14 cellular contexts compared by ENCODE assay signal in the genomic region with DNA sequence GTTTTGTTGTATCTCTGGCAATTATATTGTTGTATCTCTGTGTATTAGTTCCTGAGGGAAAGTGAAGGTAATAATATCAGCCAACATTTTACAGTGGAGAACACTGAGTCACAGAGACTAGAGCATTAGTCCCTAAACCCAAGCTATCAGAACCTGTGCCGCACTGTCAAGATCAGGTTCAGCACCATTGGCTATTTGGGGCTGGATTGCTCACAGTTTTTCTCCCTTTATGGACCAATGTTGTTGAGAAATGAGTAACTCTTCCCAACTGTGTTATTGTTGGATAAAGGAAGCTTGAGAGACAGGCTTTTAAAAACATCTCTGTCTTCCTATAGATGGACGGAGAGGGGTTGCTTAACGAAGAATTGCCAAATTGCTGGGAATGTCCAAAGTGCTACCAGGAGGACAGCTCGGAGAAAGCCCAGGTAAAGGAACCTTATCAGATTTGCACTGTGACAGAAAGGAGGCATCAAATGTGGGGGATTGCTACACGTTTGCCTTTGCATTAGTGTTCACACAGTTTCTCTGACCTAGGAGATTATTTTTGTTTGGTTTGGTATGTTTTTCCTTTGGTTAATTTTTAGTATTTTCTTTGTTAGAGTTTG. TPM values are rescaled to one million over a fixed set of nuclear protein-coding genes. Genes with fewer than 3 reads are reported as not detected.
DNase-seq lines count a peak whose midpoint lies in the region; ATAC-seq and TF ChIP-seq lines count a peak whose summit lies in the region.
"Had no signal": no experiment of that assay in that cellular context is flagged by ENCODE, and none has a peak within 500 bp of the region (broad histone marks: within the 10 kb centered on the region; RNA-seq: fewer than 3 reads in every experiment).

No MANE protein-coding gene starts in this region.

- H4K91ac ChIP-seq in trophoblast cell (ENCODE audit: low read depth, low read length), result peak overlapping the region; percentile 51

- peaks cover 66% of the 10 kb centered on the region for H3K36me3 ChIP-seq in ACC112 (ENCODE audit: insufficient read depth, low read length)
- H3K36me3 ChIP-seq in esophagus (ENCODE audit: control insufficient read depth in 2 of 2, insufficient read depth in 2 of 2, low read length in 1 of 2), result peaks cover 38 to 42% of the 10 kb centered on the region in 2 donors
- peaks cover 41 to 70% of the 10 kb centered on the region in 2 experiments for H3K36me3 ChIP-seq in trophoblast cell (ENCODE audit: control insufficient read depth in 1 of 2, insufficient read depth in 2 of 2, low read length in 2 of 2)
- H3K36me3 ChIP-seq in neural progenitor cell, result peaks cover 29% of the 10 kb centered on the region

- H4K20me1 ChIP-seq in neural progenitor cell (ENCODE audit: low read depth), result peaks cover 41% of the 10 kb centered on the region

- ATAC-seq in HG03159 (IDR thresholded peaks at IDR 0.05; ENCODE audit: unreplicated experiment), result no peak
- ATAC-seq: Panc1 had no signal

- H3K14ac ChIP-seq in trophoblast cell (ENCODE audit: low read length), result peak overlapping the region; percentile 69

- peaks cover 3% of the 10 kb centered on the region for H3K27me3 Mint-ChIP-seq in HFFc6 (ENCODE audit: insufficient read depth)
- no peaks in the 10 kb centered on the region for H3K27me3 Mint-ChIP-seq in neural progenitor cell (ENCODE audit: insufficient read depth, low read depth)

- no peak overlapping the region for H3K18ac ChIP-seq in trophoblast cell (ENCODE audit: low read length)

- no peaks in the 10 kb centered on the region for H3K27me3 ChIP-seq in ACC112 (ENCODE audit: insufficient read depth, low read length)
- H3K27me3 ChIP-seq in esophagus (ENCODE audit: control insufficient read depth in 1 of 2, insufficient read depth in 2 of 2, low read length in 2 of 2), result no peaks in the 10 kb centered on the region
- no peaks in the 10 kb centered on the region for H3K27me3 ChIP-seq in trophoblast cell (ENCODE audit: insufficient read depth, low read length)
- H3K27me3 ChIP-seq in neural progenitor cell, result no peaks in the 10 kb centered on the region

- H4K8ac ChIP-seq in trophoblast cell (ENCODE audit: low read depth, low read length), result no peak overlapping the region

- H2AK5ac ChIP-seq in trophoblast cell (ENCODE audit: low read length), result no peak overlapping the region

- peaks cover 46% of the 10 kb centered on the region for H3F3A ChIP-seq in neural progenitor cell (ENCODE audit: low read depth)

- no peaks in the 10 kb centered on the region for H3K9me3 ChIP-seq in esophagus (ENCODE audit: control insufficient read depth in 2 of 2, insufficient read depth in 1 of 2, low read depth in 1 of 2, low read length in 1 of 2)
- H3K9me3 ChIP-seq in trophoblast cell (ENCODE audit: insufficient read depth, low read depth, low read length), result peaks cover 2% of the 10 kb centered on the region
- H3K9me3 ChIP-seq in neural progenitor cell (ENCODE audit: low read depth), result no peaks in the 10 kb centered on the region

- peaks cover 3% of the 10 kb centered on the region for H3K79me1 ChIP-seq in trophoblast cell (ENCODE audit: low read length)

- H3K4me2 ChIP-seq in trophoblast cell (ENCODE audit: low read length), result peak overlapping the region; percentile 25
- no peak overlapping the region for H3K4me2 ChIP-seq in neural progenitor cell

- WGBS in esophagus, 2 donors, result 64 to 67% methylated on average over 5 of the region's 5 CpGs
- WGBS in trophoblast cell (ENCODE audit: extremely low coverage, insufficient coverage, insufficient read length), result no CpG with 5 or more reads among the region's 5 CpGs

- DNase-seq in HFFc6 (no peak), trophoblast cell (peak; percentile 84 to 94), neural progenitor cell (ENCODE audit: low spot score) (no peak), amniotic stem cell (lab: John Stamatoyannopoulos, UW) (no peak)
- DNase-seq in activated CD4-positive, alpha-beta T cell treated with anti-CD3 and anti-CD28 coated beads for 48 hours, result no peak
- DNase-seq: AML-193, glutamatergic neuron, NCI-H187, NCI-H526 treated with DMSO at 0.1 percent for 48 hours, SW 1271 had no signal

- H3K36me3 Mint-ChIP-seq in HFFc6 (ENCODE audit: low read depth) (peaks cover 49% of the 10 kb centered on the region), neural progenitor cell (peaks cover 47% of the 10 kb centered on the region)

- H2AFZ ChIP-seq in ACC112 (ENCODE audit: low read length, unreplicated experiment), result no peak overlapping the region
- H2AFZ ChIP-seq in trophoblast cell (ENCODE audit: insufficient read depth, low read length, poor library complexity), result no peak overlapping the region
- no peak overlapping the region for H2AFZ ChIP-seq in neural progenitor cell (replicated peaks)

- H3K27ac Mint-ChIP-seq in HFFc6 (peak overlapping the region; percentile 84), neural progenitor cell (no peak overlapping the region)

- H2BK120ac ChIP-seq in trophoblast cell (ENCODE audit: insufficient read depth, low read length, poor library complexity), result peak overlapping the region; percentile 76

- H3K9me3 Mint-ChIP-seq in HFFc6 (no peaks in the 10 kb centered on the region), neural progenitor cell (no peaks in the 10 kb centered on the region)

- peak overlapping the region; percentile 61 for H2BK5ac ChIP-seq in trophoblast cell (ENCODE audit: low read depth, low read length, poor library complexity)

- H3K4me1 ChIP-seq in ACC112 (ENCODE audit: control insufficient read depth, insufficient read depth, low read length, unreplicated experiment) (peaks cover 16% of the 10 kb centered on the region), esophagus (ENCODE audit: control insufficient read depth in 2 of 2, insufficient read depth in 2 of 2, low read length in 1 of 2) (peaks cover 0 to 13% of the 10 kb centered on the region in 2 donors), trophoblast cell (ENCODE audit: control insufficient read depth in 1 of 2, insufficient read depth in 2 of 2, low read length in 2 of 2) (peaks cover 15 to 18% of the 10 kb centered on the region in 2 experiments), neural progenitor cell (no peaks in the 10 kb centered on the region)

- H3K9ac ChIP-seq in trophoblast cell (ENCODE audit: low read length) (no peak overlapping the region), neural progenitor cell (no peak overlapping the region)

- H3K4me3 ChIP-seq in ACC112 (ENCODE audit: low read depth, low read length) (no peak overlapping the region), esophagus (ENCODE audit: low read depth in 1 of 2, low read length in 2 of 2) (no peak overlapping the region), trophoblast cell (ENCODE audit: low read depth, low read length) (no peak overlapping the region), neural progenitor cell (no peak overlapping the region)

- no peak overlapping the region for H3K4ac ChIP-seq in trophoblast cell (ENCODE audit: low read depth, low read length)

- H2BK12ac ChIP-seq in trophoblast cell (ENCODE audit: low read length), result peak overlapping the region; percentile 27

- TF ChIP-seq CTCF in HFFc6 (IDR thresholded peaks at IDR 0.05), result no peak
- no peak for TF ChIP-seq CTCF in neural progenitor cell (IDR thresholded peaks at IDR 0.05)

- no peak overlapping the region for H3K23ac ChIP-seq in trophoblast cell (ENCODE audit: low read length)

- peaks cover 49% of the 10 kb centered on the region for H3K4me1 Mint-ChIP-seq in HFFc6 (ENCODE audit: low read depth)
- peaks cover 1% of the 10 kb centered on the region for H3K4me1 Mint-ChIP-seq in neural progenitor cell

- peak overlapping the region; percentile 11; the same call in 1 of the 2 replicates for H3K27ac ChIP-seq in ACC112 (ENCODE audit: low read depth, low read length)
- peak overlapping the region; percentile 84 to 86 for H3K27ac ChIP-seq in esophagus (ENCODE audit: low read depth in 2 of 2, low read length in 1 of 2)
- H3K27ac ChIP-seq in trophoblast cell (ENCODE audit: low read depth, low read length), result peak overlapping the region; percentile 72
- H3K27ac ChIP-seq in neural progenitor cell, result no peak overlapping the region

- peak overlapping the region; percentile 31; the same call in 1 of the 2 replicates for H3K4me3 Mint-ChIP-seq in HFFc6
- H3K4me3 Mint-ChIP-seq in neural progenitor cell, result no peak overlapping the region

- H3K79me2 ChIP-seq in ACC112 (ENCODE audit: control insufficient read depth, insufficient read depth, low read length, unreplicated experiment) (peaks cover 20% of the 10 kb centered on the region), trophoblast cell (ENCODE audit: control insufficient read depth, insufficient read depth, low read length, poor library complexity) (no peaks in the 10 kb centered on the region), neural progenitor cell (ENCODE audit: low read depth) (peaks cover 23% of the 10 kb centered on the region)

- H4K12ac ChIP-seq in trophoblast cell (ENCODE audit: low read depth, low read length), result no peak overlapping the region

RNA-seq across cellular contexts. Expression of a gene that starts 18.2 kb away (rescaled TPM):
- total RNA-seq in HFFc6 (2021; fragmentation: NEBNext Ultra II Directional; extraction: Animal tissue kit (Norgen Biotek cat#: 25700)), result 10 to 100 TPM; 26.2 to 35.5 (median 32.1) TPM
- 10 to 100 TPM; 62.4 to 74.2 TPM for polyA plus RNA-seq in esophagus
- polyA plus RNA-seq in trophoblast cell (2013), result 22.3 and 22.9 TPM in 2 replicates
- total RNA-seq in neural progenitor cell (ENCODE audit: low replicate concordance), result 30.0 and 54.4 TPM in 2 replicates

RNA-seq across cellular contexts. Expression of a gene that starts 41.1 kb away (rescaled TPM):
- total RNA-seq in HFFc6 (2021; fragmentation: NEBNext Ultra II Directional; extraction: Animal tissue kit (Norgen Biotek cat#: 25700)), result 10 to 100 TPM; 24.7 to 34.6 (median 26.4) TPM
- polyA plus RNA-seq in esophagus, result 10 to 100 TPM; 36.8 to 87.3 TPM
- 20.5 and 20.9 TPM in 2 replicates for polyA plus RNA-seq in trophoblast cell (2013)
- total RNA-seq in neural progenitor cell (ENCODE audit: low replicate concordance), result 21.0 and 29.2 TPM in 2 replicates

RNA-seq across cellular contexts. Expression of a gene that starts 55.3 kb away (rescaled TPM):
- total RNA-seq in HFFc6 (2021; fragmentation: NEBNext Ultra II Directional; extraction: Animal tissue kit (Norgen Biotek cat#: 25700)), result 10 to 100 TPM; 17.0 to 28.7 (median 22.6) TPM
- polyA plus RNA-seq in esophagus, result 10 to 100 TPM; 38.6 to 55.6 TPM
- 85.6 and 93.4 TPM in 2 replicates for polyA plus RNA-seq in trophoblast cell (2013)
- 1.4 and 7.1 TPM in 2 replicates for total RNA-seq in neural progenitor cell (ENCODE audit: low replicate concordance)

Comparison
In these comparisons a context has a peak if more than half of its experiments do, and no peak if none do; other contexts are left out.
1. DNase-seq: peak in trophoblast cell (2 of 2); none in HFFc6 (single experiment), neural progenitor cell (single experiment), activated CD4-positive, alpha-beta T cell treated with anti-CD3 and anti-CD28 coated beads for 48 hours (single experiment) and amniotic stem cell (single experiment).